In the genomic region with DNA sequence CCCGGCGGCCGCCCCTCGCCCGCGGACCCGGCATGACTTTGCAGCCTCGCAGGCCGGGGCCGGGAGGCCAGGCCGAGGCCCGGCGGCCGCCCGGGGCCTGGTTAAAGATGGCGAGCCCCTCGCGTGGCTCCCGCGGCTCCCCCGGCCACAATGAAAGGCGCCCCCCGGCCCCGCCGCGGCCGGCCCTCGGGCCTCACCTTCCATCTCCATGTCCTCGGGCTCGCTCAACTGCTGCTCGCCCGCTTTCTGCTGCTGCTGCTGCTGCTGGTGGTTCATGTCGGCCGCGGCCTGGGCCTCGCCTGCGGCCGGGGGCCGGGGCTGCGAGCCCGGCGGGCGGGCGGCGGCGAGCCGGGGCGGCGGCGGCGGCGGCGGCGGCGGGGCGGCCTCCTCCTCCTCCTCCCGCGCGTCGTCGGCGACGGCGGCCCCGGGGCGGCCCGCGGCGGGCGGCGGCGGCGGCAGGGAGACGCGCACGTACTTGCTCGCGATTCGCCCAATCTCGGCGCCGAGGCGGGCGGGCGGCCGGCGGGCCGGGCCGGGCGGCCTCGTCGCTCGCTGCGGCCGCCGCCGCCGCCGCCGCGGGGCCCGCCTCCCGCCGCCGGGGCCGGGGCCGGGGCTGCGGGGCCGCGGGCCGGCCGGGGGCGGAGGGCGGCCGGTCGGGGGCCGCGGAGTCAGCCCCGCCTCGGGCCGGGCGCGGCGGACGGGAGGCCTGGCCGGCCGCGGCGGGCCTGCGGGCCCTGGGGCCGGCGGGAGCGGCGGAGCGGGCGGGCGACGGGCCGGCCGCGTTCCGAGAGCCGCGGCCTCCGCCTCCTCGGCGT, we compare ENCODE assay signal across 8 cellular contexts. TPM values are rescaled to one million over a fixed set of nuclear protein-coding genes. Genes with fewer than 3 reads are reported as not detected.
A peak's percentile ranks its signal among the peaks of the same experiment; 100 is the strongest.
DNase-seq lines count a peak whose midpoint lies in the region; ATAC-seq and TF ChIP-seq lines count a peak whose summit lies in the region.

No MANE protein-coding gene starts in this region.

- peak overlapping the region; percentile 61 for H3K18ac ChIP-seq in trophoblast cell (ENCODE audit: low read length)

- H2AK5ac ChIP-seq in trophoblast cell (ENCODE audit: low read length) = no peak overlapping the region

- peak overlapping the region; percentile 86 for H3K4me3 ChIP-seq in CD4-positive, CD25-positive, alpha-beta regulatory T cell (ENCODE audit: low read depth, low read length)
- peak overlapping the region; percentile 59 for H3K4me3 ChIP-seq in SU-DHL-6 (ENCODE audit: insufficient read depth, low read length, poor library complexity, severe bottlenecking)
- H3K4me3 ChIP-seq in esophagus muscularis mucosa = peak overlapping the region; percentile 68 to 91 (median 85)
- H3K4me3 ChIP-seq in trophoblast cell (ENCODE audit: low read depth, low read length) = peak overlapping the region; percentile 91

- peak overlapping the region; percentile 98 for H3K4ac ChIP-seq in trophoblast cell (ENCODE audit: low read depth, low read length)

- H2AFZ ChIP-seq in SU-DHL-6 (ENCODE audit: low read depth, low read length, severe bottlenecking) (no peak overlapping the region), trophoblast cell (ENCODE audit: insufficient read depth, low read length, poor library complexity) (peak overlapping the region; percentile 35)

- peaks cover 49% of the 10 kb centered on the region for H3K4me1 ChIP-seq in CD4-positive, CD25-positive, alpha-beta regulatory T cell (ENCODE audit: control insufficient read depth, insufficient read depth, low read length, poor library complexity, severe bottlenecking)
- H3K4me1 ChIP-seq in esophagus muscularis mucosa (peaks cover 46 to 53% (median 50%) of the 10 kb centered on the region in 4 donors), trophoblast cell (ENCODE audit: control insufficient read depth in 1 of 2, insufficient read depth in 2 of 2, low read length in 2 of 2) (peaks cover 7 to 15% of the 10 kb centered on the region in 2 experiments)

- H3K27ac Mint-ChIP-seq in CD4-positive, CD25-positive, alpha-beta regulatory T cell = peak overlapping the region in 1 of 3 donors; percentile 96

- H3K9me2 ChIP-seq in SU-DHL-6 (replicated peaks; ENCODE audit: insufficient read depth, low read length) = no peaks in the 10 kb centered on the region

- no peak for TF ChIP-seq CTCF in SU-DHL-6 (IDR thresholded peaks at IDR 0.05; ENCODE audit: insufficient read depth, low read length, poor library complexity, severe bottlenecking)
- no peak for TF ChIP-seq CTCF in esophagus muscularis mucosa (IDR thresholded peaks at IDR 0.05)
- no peak for TF ChIP-seq CTCF in GM20000 (IDR thresholded peaks at IDR 0.05; ENCODE audit: extremely low read depth, missing control alignments)

- no peaks in the 10 kb centered on the region for H3K36me3 ChIP-seq in CD4-positive, CD25-positive, alpha-beta regulatory T cell (ENCODE audit: control insufficient read depth, insufficient read depth, low read length)
- H3K36me3 ChIP-seq in SU-DHL-6 (ENCODE audit: low read length) (no peaks in the 10 kb centered on the region), esophagus muscularis mucosa (no peaks in the 10 kb centered on the region), trophoblast cell (ENCODE audit: control insufficient read depth in 1 of 2, insufficient read depth in 2 of 2, low read length in 2 of 2) (no peaks in the 10 kb centered on the region)

- H3K79me2 ChIP-seq in SU-DHL-6 (ENCODE audit: insufficient read depth, low read length) = peaks cover 52% of the 10 kb centered on the region
- peaks cover 24% of the 10 kb centered on the region for H3K79me2 ChIP-seq in trophoblast cell (ENCODE audit: control insufficient read depth, insufficient read depth, low read length, poor library complexity)

- no peak for TF ChIP-seq POLR2A in esophagus muscularis mucosa (IDR thresholded peaks at IDR 0.05; ENCODE audit: low read depth)

- H3K27me3 Mint-ChIP-seq in CD4-positive, CD25-positive, alpha-beta regulatory T cell = peaks cover 7% of the 10 kb centered on the region

- intact Hi-C loops in esophagus muscularis mucosa (cut with DNase I) (loop anchor here (5.0 to 10.0 kb wide), 4 partner anchors 71 to 168 kb away; a partner anchor contains a TSS), sciatic nerve (cut with DNase I) (no loop called here)

- peaks cover 5% of the 10 kb centered on the region for H3K36me3 Mint-ChIP-seq in CD4-positive, CD25-positive, alpha-beta regulatory T cell

- no peak overlapping the region for H2BK120ac ChIP-seq in trophoblast cell (ENCODE audit: insufficient read depth, low read length, poor library complexity)

- H2BK12ac ChIP-seq in trophoblast cell (ENCODE audit: low read length) = no peak overlapping the region

- peak overlapping the region in 3 of 4 donors; percentile 72 to 91 (median 76) for H3K4me3 Mint-ChIP-seq in CD4-positive, CD25-positive, alpha-beta regulatory T cell

- peak overlapping the region; percentile 49 for H4K8ac ChIP-seq in trophoblast cell (ENCODE audit: low read depth, low read length)

- no peak overlapping the region for H3K23ac ChIP-seq in trophoblast cell (ENCODE audit: low read length)

- WGBS in esophagus muscularis mucosa = 0% methylated on average over 9 of the region's 147 CpGs
- no CpG with 5 or more reads among the region's 147 CpGs for WGBS in trophoblast cell (ENCODE audit: extremely low coverage, insufficient coverage, insufficient read length)

- peak overlapping the region; percentile 86 for H3K27ac ChIP-seq in CD4-positive, CD25-positive, alpha-beta regulatory T cell (ENCODE audit: insufficient read depth, low read length, poor library complexity, severe bottlenecking)
- H3K27ac ChIP-seq in SU-DHL-6 (ENCODE audit: low read depth, low read length) = peak overlapping the region; percentile 90
- H3K27ac ChIP-seq in esophagus muscularis mucosa (replicated peaks in 1 of 4) = peak overlapping the region; percentile 84 to 88 (median 85)
- peak overlapping the region; percentile 47 for H3K27ac ChIP-seq in trophoblast cell (ENCODE audit: low read depth, low read length)

- peaks cover 0 to 2% (median 0%) of the 10 kb centered on the region in 7 donors for H3K9me3 Mint-ChIP-seq in CD4-positive, CD25-positive, alpha-beta regulatory T cell

- H2BK5ac ChIP-seq in trophoblast cell (ENCODE audit: low read depth, low read length, poor library complexity) = no peak overlapping the region

- peaks cover 5% of the 10 kb centered on the region; the same call in 1 of the 2 replicates for H4K20me1 ChIP-seq in SU-DHL-6 (ENCODE audit: low read depth, low read length)

- H3F3A ChIP-seq in SU-DHL-6 (ENCODE audit: insufficient read depth) = peaks cover 38% of the 10 kb centered on the region

- no peaks in the 10 kb centered on the region for H3K9me3 ChIP-seq in CD4-positive, CD25-positive, alpha-beta regulatory T cell (ENCODE audit: control insufficient read depth in 2 of 2, low read length in 2 of 2)
- no peaks in the 10 kb centered on the region for H3K9me3 ChIP-seq in SU-DHL-6 (ENCODE audit: insufficient read depth, low read length)
- no peaks in the 10 kb centered on the region for H3K9me3 ChIP-seq in esophagus muscularis mucosa
- no peaks in the 10 kb centered on the region for H3K9me3 ChIP-seq in trophoblast cell (ENCODE audit: insufficient read depth, low read depth, low read length)

- no peak for ATAC-seq in CD4-positive, CD25-positive, alpha-beta regulatory T cell (ENCODE audit: low read depth in 2 of 2)
- ATAC-seq in sciatic nerve = no peak

- H3K9ac ChIP-seq in SU-DHL-6 (ENCODE audit: low read length) (peak overlapping the region; percentile 85), trophoblast cell (ENCODE audit: low read length) (peak overlapping the region; percentile 97)

- H3K4me2 ChIP-seq in SU-DHL-6 (ENCODE audit: low read depth, low read length, poor library complexity, severe bottlenecking) (peak overlapping the region; percentile 74), trophoblast cell (ENCODE audit: low read length) (peak overlapping the region; percentile 99)

- no peaks in the 10 kb centered on the region for H3K27me3 ChIP-seq in CD4-positive, CD25-positive, alpha-beta regulatory T cell (ENCODE audit: control insufficient read depth, insufficient read depth, low read length)
- H3K27me3 ChIP-seq in SU-DHL-6 (ENCODE audit: low read length) = no peaks in the 10 kb centered on the region
- no peaks in the 10 kb centered on the region for H3K27me3 ChIP-seq in esophagus muscularis mucosa
- H3K27me3 ChIP-seq in trophoblast cell (ENCODE audit: insufficient read depth, low read length) = no peaks in the 10 kb centered on the region

- H3K14ac ChIP-seq in trophoblast cell (ENCODE audit: low read length) = peak overlapping the region; percentile 85

- DNase-seq in CD4-positive, CD25-positive, alpha-beta regulatory T cell = peak in 2 of 3 donors; percentile 20 to 33
- DNase-seq in HCEC 1CT (peak; percentile 13), esophagus muscularis mucosa (ENCODE audit: extremely low spot score) (no peak), trophoblast cell (peak in 1 of 2 donors; percentile 33), sciatic nerve (ENCODE audit: low spot score) (no peak), GM19240 (ENCODE audit: insufficient read length, low spot score) (no peak), GM20000 (ENCODE audit: low spot score) (no peak)

- peak overlapping the region; percentile 66 for H4K91ac ChIP-seq in trophoblast cell (ENCODE audit: low read depth, low read length)

- peaks cover 28 to 53% (median 39%) of the 10 kb centered on the region in 4 donors for H3K4me1 Mint-ChIP-seq in CD4-positive, CD25-positive, alpha-beta regulatory T cell

- H3K79me1 ChIP-seq in trophoblast cell (ENCODE audit: low read length) = peaks cover 9% of the 10 kb centered on the region

- H4K12ac ChIP-seq in trophoblast cell (ENCODE audit: low read depth, low read length) = no peak overlapping the region

- TF ChIP-seq EP300 in esophagus muscularis mucosa (IDR thresholded peaks at IDR 0.05) = no peak

RNA-seq across cellular contexts. Expression of a gene that starts 0.5 kb away (rescaled TPM):
- 296 TPM for total RNA-seq in CD4-positive, CD25-positive, alpha-beta regulatory T cell
- polyA plus RNA-seq in CD4-positive, CD25-positive, alpha-beta regulatory T cell = 1 to 10 TPM; 6.8 to 9.1 (median 7.0) TPM
- total RNA-seq in esophagus muscularis mucosa (10 to 100 TPM; 67.9 to 84.7 (median 73.3) TPM), sciatic nerve (113 TPM)
- polyA plus RNA-seq in trophoblast cell (2013) = 53.5 and 56.4 TPM in 2 replicates

Comparison
In these comparisons a context has a peak if more than half of its experiments do, and no peak if none do; other contexts are left out.
1. DNase-seq: peak in CD4-positive, CD25-positive, alpha-beta regulatory T cell (2 of 3) and HCEC 1CT (single experiment); none in esophagus muscularis mucosa (single experiment), sciatic nerve (single experiment), GM19240 (single experiment) and GM20000 (single experiment).
2. Peak in every context shown above with its lines, with median percentiles within 50 percentile points of each other: H3K27ac ChIP-seq and H3K4me3 ChIP-seq.